20 cellular contexts compared by ENCODE assay signal in genomic region chr2:163552758-163553157, GRCh38.
A peak's percentile ranks its signal among the peaks of the same experiment; 100 is the strongest.
DNase-seq lines count a peak whose midpoint lies in the region; ATAC-seq and TF ChIP-seq lines count a peak whose summit lies in the region.
"Had no signal": no experiment of that assay in that cellular context is flagged by ENCODE, and none has a peak within 500 bp of the region (broad histone marks: within the 10 kb centered on the region; RNA-seq: fewer than 3 reads in every experiment).

No MANE protein-coding gene starts in this region.

- H3K9me3 ChIP-seq in HAP-1 (no peaks in the 10 kb centered on the region), WERI-Rb-1 (ENCODE audit: severe bottlenecking) (no peaks in the 10 kb centered on the region), smooth muscle cell (replicated peaks; ENCODE audit: low read depth) (no peaks in the 10 kb centered on the region)
- H3K9me3 ChIP-seq: MG63, Peyer's patch had no signal

- no peaks in the 10 kb centered on the region for H3F3A ChIP-seq in smooth muscle cell (ENCODE audit: low read depth)

- peaks cover 40% of the 10 kb centered on the region for H3K4me1 ChIP-seq in HAP-1
- peaks cover 7% of the 10 kb centered on the region for H3K4me1 ChIP-seq in smooth muscle cell (ENCODE audit: low read depth)
- H3K4me1 ChIP-seq: Peyer's patch had no signal

- peak; percentile 39 to 46 for DNase-seq in HAP-1 (ENCODE audit: low spot score in 2 of 2)
- no peak for DNase-seq in WERI-Rb-1
- no peak for DNase-seq in fibroblast of the aortic adventitia (ENCODE audit: low read depth)
- DNase-seq in retinal pigment epithelial cell (ENCODE audit: low read depth), result no peak
- DNase-seq in smooth muscle cell (lab: John Stamatoyannopoulos, UW; ENCODE audit: unreplicated experiment), result no peak
- no peak for DNase-seq in NCI-H2029 treated with DMSO at 0.1 percent for 48 hours (lab: John Stamatoyannopoulos, UW)
- DNase-seq: Calu3; CD8-positive, alpha-beta memory T cell; DMS153; GDM1; HFFc6; MG63; NCI-H1417; NCI-H1930; NCI-H2227 treated with DMSO at 0.1 percent for 48 hours; NCI-H510A; Peyer's patch had no signal

- H3K27me3 ChIP-seq in HAP-1 (ENCODE audit: low read depth) (no peaks in the 10 kb centered on the region), WERI-Rb-1 (ENCODE audit: insufficient read depth, low read depth, severe bottlenecking) (no peaks in the 10 kb centered on the region), smooth muscle cell (ENCODE audit: low read depth) (no peaks in the 10 kb centered on the region)
- H3K27me3 ChIP-seq: MG63, Peyer's patch had no signal

- no peak overlapping the region for H2AFZ ChIP-seq in smooth muscle cell (ENCODE audit: low read depth)

- 0 out of 2 replicates have a peak, but pooled peaks have one; percentile 2 for TF ChIP-seq CTCF in WERI-Rb-1 (IDR thresholded peaks at IDR 0.05; ENCODE audit: low read depth, low read length)
- peak; percentile 6 for TF ChIP-seq CTCF in fibroblast of the aortic adventitia (IDR thresholded peaks at IDR 0.05; ENCODE audit: insufficient read depth, low read length)
- TF ChIP-seq CTCF in retinal pigment epithelial cell (conservative IDR thresholded peaks at IDR 0.05; ENCODE audit: low read depth, low read length), result peak; percentile 28
- TF ChIP-seq CTCF in smooth muscle cell (IDR thresholded peaks at IDR 0.05; ENCODE audit: borderline replicate concordance, insufficient read depth, poor library complexity, severe bottlenecking), result no peak

- H3K9ac ChIP-seq in smooth muscle cell (ENCODE audit: low read depth), result no peak overlapping the region

- WGBS in smooth muscle cell (ENCODE audit: low lambda C conversion rate), result 92% methylated on average over 2 of the region's 2 CpGs

- no peaks in the 10 kb centered on the region for H4K20me1 ChIP-seq in smooth muscle cell (ENCODE audit: low read depth)

- no peaks in the 10 kb centered on the region for H3K79me2 ChIP-seq in smooth muscle cell (ENCODE audit: low read depth)

- no peak for ATAC-seq in GM19035 (IDR thresholded peaks at IDR 0.05; ENCODE audit: unreplicated experiment)
- no peak for ATAC-seq in HG02852 (IDR thresholded peaks at IDR 0.05; ENCODE audit: unreplicated experiment)

- no peak overlapping the region for H3K27ac ChIP-seq in WERI-Rb-1
- H3K27ac ChIP-seq in smooth muscle cell (ENCODE audit: low read depth), result no peak overlapping the region
- H3K27ac ChIP-seq: C4-2B, Peyer's patch had no signal

- H3K4me3 ChIP-seq in HAP-1 (no peak overlapping the region), WERI-Rb-1 (ENCODE audit: low read depth, low read length) (no peak overlapping the region), fibroblast of the aortic adventitia (ENCODE audit: low read depth, low read length) (no peak overlapping the region), retinal pigment epithelial cell (ENCODE audit: low read length) (no peak overlapping the region), smooth muscle cell (no peak overlapping the region)
- H3K4me3 ChIP-seq: MG63, Peyer's patch had no signal

- H3K36me3 ChIP-seq in HAP-1 (replicated peaks) (no peaks in the 10 kb centered on the region), WERI-Rb-1 (no peaks in the 10 kb centered on the region), smooth muscle cell (ENCODE audit: low read depth) (no peaks in the 10 kb centered on the region)
- H3K36me3 ChIP-seq: MG63, Peyer's patch had no signal

- in situ Hi-C loops in HAP-1 (cut with MboI; ENCODE audit: low sequenced_read_pairs), result no loop called here

- no peak overlapping the region for H3K4me2 ChIP-seq in smooth muscle cell

Comparison
In these comparisons a context has a peak if more than half of its experiments do, and no peak if none do; other contexts are left out.
1. DNase-seq: peak in HAP-1 (2 of 2); none in WERI-Rb-1 (single experiment), fibroblast of the aortic adventitia (single experiment), retinal pigment epithelial cell (single experiment), smooth muscle cell (single experiment) and NCI-H2029 treated with DMSO at 0.1 percent for 48 hours (single experiment).